In genomic region chr6:31749301-31750036, GRCh38 we compare ENCODE assay signal across 20 cellular contexts. TPM values are rescaled to one million over a fixed set of nuclear protein-coding genes. Genes with fewer than 3 reads are reported as not detected.
A peak's percentile ranks its signal among the peaks of the same experiment; 100 is the strongest.
DNase-seq lines count a peak whose midpoint lies in the region; TF ChIP-seq lines count a peak whose summit lies in the region.
"Had no signal": no experiment of that assay in that cellular context is flagged by ENCODE, and none has a peak within 500 bp of the region (broad histone marks: within the 10 kb centered on the region; RNA-seq: fewer than 3 reads in every experiment).

No MANE protein-coding gene starts in this region.

- no peak overlapping the region for H2BK5ac ChIP-seq in mesendoderm (ENCODE audit: low read length)

- no peak overlapping the region for H3K18ac ChIP-seq in mesendoderm (ENCODE audit: low read length)

- no peaks in the 10 kb centered on the region for H3K36me3 ChIP-seq in mesendoderm (ENCODE audit: control insufficient read depth, insufficient read depth, low read length)
- H3K36me3 ChIP-seq: gastroesophageal sphincter, WERI-Rb-1 had no signal

- H3K79me2 ChIP-seq in mesendoderm (ENCODE audit: control insufficient read depth, insufficient read depth, low read length): no peaks in the 10 kb centered on the region

- DNase-seq in NCI-H2196 (lab: John Stamatoyannopoulos, UW; ENCODE audit: unreplicated experiment): peak; percentile 16
- no peak for DNase-seq in NCI-H2196 treated with DMSO at 0.1 percent for 48 hours (lab: John Stamatoyannopoulos, UW; ENCODE audit: unreplicated experiment)
- DNase-seq in NCI-H774 (lab: John Stamatoyannopoulos, UW): peak; percentile 21
- DNase-seq in mesendoderm: peak; percentile 39
- DNase-seq in erythroblast (lab: John Stamatoyannopoulos, UW): no peak
- DNase-seq in retina: no peak
- DNase-seq: activated CD4-positive, alpha-beta T cell treated with anti-CD3 and anti-CD28 coated beads, Interleukin-2, amount 50 U/mL, for 1 hour; activated naive CD8-positive, alpha-beta T cell treated with anti-CD3 and anti-CD28 coated beads, Interleukin-2, amount 10 ng/mL, durations not matched to agents 7 days and 5 days; dermis blood vessel endothelial cell; DMS79; hypothalamus; naive thymus-derived CD4-positive, alpha-beta T cell; NCI-H1105; NCI-H2171; NCI-H526 treated with DMSO at 0.1 percent for 48 hours; stimulated activated CD4-positive, alpha-beta T cell treated with anti-CD3 and anti-CD28 coated beads, Interleukin-4, amount 100 ng/mL, for 1 hour; WERI-Rb-1 had no signal

- no peak overlapping the region for H3K27ac ChIP-seq in mesendoderm (ENCODE audit: low read depth, low read length)
- H3K27ac ChIP-seq: A549, gastroesophageal sphincter, suprapubic skin, WERI-Rb-1 had no signal

- H3K79me1 ChIP-seq in mesendoderm (ENCODE audit: low read length): no peaks in the 10 kb centered on the region

- H2AK5ac ChIP-seq in mesendoderm (ENCODE audit: low read length): no peak overlapping the region

- H3K23ac ChIP-seq in mesendoderm (ENCODE audit: low read length): no peak overlapping the region

- no peak overlapping the region for H4K8ac ChIP-seq in mesendoderm (ENCODE audit: low read depth, low read length)

- no peak overlapping the region for H3K56ac ChIP-seq in mesendoderm (ENCODE audit: low read length)

- H2BK15ac ChIP-seq in mesendoderm (replicated peaks; ENCODE audit: low read depth): no peak overlapping the region

- no peak overlapping the region for H3K4me2 ChIP-seq in mesendoderm (ENCODE audit: low read length)
- H3K4me2 ChIP-seq: A549 had no signal

- H3K4me1 ChIP-seq in mesendoderm (ENCODE audit: control insufficient read depth, low read depth, low read length): peaks cover 1% of the 10 kb centered on the region
- H3K4me1 ChIP-seq: suprapubic skin had no signal

- H3K4ac ChIP-seq in mesendoderm (ENCODE audit: low read depth, low read length): no peak overlapping the region

- H2BK120ac ChIP-seq in mesendoderm (ENCODE audit: low read depth, low read length): no peak overlapping the region

- WGBS in mesendoderm (ENCODE audit: extremely low coverage, insufficient coverage, low lambda C conversion rate): no CpG with 5 or more reads among the region's 8 CpGs

- H3K27me3 ChIP-seq in mesendoderm (ENCODE audit: insufficient read depth, low read length, poor library complexity): no peaks in the 10 kb centered on the region
- H3K27me3 ChIP-seq: gastroesophageal sphincter, suprapubic skin had no signal

- no peak overlapping the region for H3K9ac ChIP-seq in mesendoderm (ENCODE audit: low read length)

- H3K4me3 ChIP-seq in mesendoderm (ENCODE audit: low read length): no peak overlapping the region
- H3K4me3 ChIP-seq: A549, gastroesophageal sphincter, suprapubic skin had no signal

- no peak overlapping the region for H4K5ac ChIP-seq in mesendoderm (ENCODE audit: low read length)

- TF ChIP-seq POLR2A in erythroblast (IDR thresholded peaks at IDR 0.05; ENCODE audit: low read length): no peak

RNA-seq across cellular contexts. Expression of gene MSH5, which starts 9.7 kb away (rescaled TPM):
- 5.4 TPM for polyA plus RNA-seq in mesendoderm (2013, experiment 1 of 2)
- polyA plus RNA-seq in mesendoderm (2013, experiment 2 of 2): 5.3 TPM

RNA-seq across cellular contexts. Expression of gene SAPCD1, which starts 13.0 kb away (rescaled TPM):
- polyA plus RNA-seq in mesendoderm (2013, experiment 1 of 2): 0.42 TPM
- polyA plus RNA-seq in mesendoderm (2013, experiment 2 of 2): 0.88 TPM
- polyA plus RNA-seq: naive thymus-derived CD4-positive, alpha-beta T cell had no signal

RNA-seq across cellular contexts. Expression of gene CLIC1, which starts 13.1 kb away (rescaled TPM):
- 249 TPM for polyA plus RNA-seq in mesendoderm (2013, experiment 1 of 2)
- polyA plus RNA-seq in mesendoderm (2013, experiment 2 of 2): 252 TPM

RNA-seq across cellular contexts. Expression of gene DDAH2, which starts 20.4 kb away (rescaled TPM):
- polyA plus RNA-seq in mesendoderm (2013, experiment 1 of 2): 64.0 TPM
- 61.9 TPM for polyA plus RNA-seq in mesendoderm (2013, experiment 2 of 2)

RNA-seq across cellular contexts. Expression of gene MPIG6B, which starts 26.3 kb away (rescaled TPM):
- polyA plus RNA-seq in mesendoderm (2013, experiment 1 of 2): 0.07 TPM
- 0.07 TPM for polyA plus RNA-seq in mesendoderm (2013, experiment 2 of 2)
- polyA plus RNA-seq: A549 had no signal

Comparison
In these comparisons a context has a peak if more than half of its experiments do, and no peak if none do; other contexts are left out.
1. DNase-seq: peak in NCI-H2196 (single experiment), NCI-H774 (single experiment) and mesendoderm (single experiment); none in NCI-H2196 treated with DMSO at 0.1 percent for 48 hours (single experiment), erythroblast (0 of 2) and retina (single experiment).